In genomic region chr20:23625236-23625964, GRCh38 we compare ENCODE assay signal across 20 cellular contexts. TPM values are rescaled to one million over a fixed set of nuclear protein-coding genes. Genes with fewer than 3 reads are reported as not detected.
DNase-seq lines count a peak whose midpoint lies in the region; ATAC-seq and TF ChIP-seq lines count a peak whose summit lies in the region.
"Had no signal": no experiment of that assay in that cellular context is flagged by ENCODE, and none has a peak within 500 bp of the region (broad histone marks: within the 10 kb centered on the region; RNA-seq: fewer than 3 reads in every experiment).

No MANE protein-coding gene starts in this region.

- H3K27ac ChIP-seq in ACC112 (ENCODE audit: low read depth, low read length) (peak overlapping the region; percentile 100), RWPE2 (ENCODE audit: poor library complexity, severe bottlenecking) (peak overlapping the region; percentile 93), hepatocyte (peak overlapping the region; percentile 92), esophagus squamous epithelium (peak overlapping the region in 2 of 4 donors; percentile 38 to 65)
- H3K27ac ChIP-seq: left ventricle myocardium inferior had no signal

- H3K9me3 ChIP-seq in RWPE2 (ENCODE audit: severe bottlenecking) (no peaks in the 10 kb centered on the region), hepatocyte (ENCODE audit: low read depth) (no peaks in the 10 kb centered on the region), esophagus squamous epithelium (no peaks in the 10 kb centered on the region)
- H3K9me3 ChIP-seq: left ventricle myocardium inferior had no signal

- H3K4me2 ChIP-seq in hepatocyte: no peak overlapping the region

- TF ChIP-seq POLR2A in esophagus squamous epithelium (IDR thresholded peaks at IDR 0.05): no peak

- intact Hi-C loops in esophagus squamous epithelium (cut with DNase I): no loop called here

- no peak for TF ChIP-seq CTCF in RWPE2 (IDR thresholded peaks at IDR 0.05; ENCODE audit: poor library complexity, severe bottlenecking)
- TF ChIP-seq CTCF in hepatocyte (IDR thresholded peaks at IDR 0.05; ENCODE audit: poor library complexity): no peak
- no peak for TF ChIP-seq CTCF in esophagus squamous epithelium (IDR thresholded peaks at IDR 0.05)

- H4K20me1 ChIP-seq in hepatocyte (ENCODE audit: insufficient read depth, poor library complexity, severe bottlenecking): no peaks in the 10 kb centered on the region

- H3K79me2 ChIP-seq in ACC112 (ENCODE audit: control insufficient read depth, insufficient read depth, low read length, unreplicated experiment) (no peaks in the 10 kb centered on the region), hepatocyte (no peaks in the 10 kb centered on the region)

- ATAC-seq in GM19397 (IDR thresholded peaks at IDR 0.05; ENCODE audit: unreplicated experiment) (peak; percentile 55), RWPE2 (ENCODE audit: low read depth) (peak; percentile 51)

- no peaks in the 10 kb centered on the region for H3K9me2 ChIP-seq in hepatocyte (replicated peaks; ENCODE audit: insufficient read depth)

- 79% methylated on average over 9 of the region's 9 CpGs for WGBS in hepatocyte (ENCODE audit: low lambda C conversion rate, missing lambda C conversion rate)
- 66 to 86% methylated on average over 5 to 9 of the region's 9 CpGs for WGBS in esophagus squamous epithelium, 2 donors

- H2AFZ ChIP-seq in ACC112 (ENCODE audit: low read length, unreplicated experiment) (no peak overlapping the region), hepatocyte (no peak overlapping the region)

- H3K36me3 ChIP-seq in ACC112 (ENCODE audit: insufficient read depth, low read length): no peaks in the 10 kb centered on the region
- no peaks in the 10 kb centered on the region for H3K36me3 ChIP-seq in RWPE2 (ENCODE audit: low read depth)
- no peaks in the 10 kb centered on the region for H3K36me3 ChIP-seq in hepatocyte (replicated peaks; ENCODE audit: insufficient read depth, low read depth)
- H3K36me3 ChIP-seq in esophagus squamous epithelium: no peaks in the 10 kb centered on the region
- H3K36me3 ChIP-seq: left ventricle myocardium inferior had no signal

- no peak overlapping the region for H3K4me3 ChIP-seq in ACC112 (ENCODE audit: low read depth, low read length)
- no peak overlapping the region for H3K4me3 ChIP-seq in RWPE2 (ENCODE audit: severe bottlenecking)
- H3K4me3 ChIP-seq in hepatocyte: no peak overlapping the region
- no peak overlapping the region for H3K4me3 ChIP-seq in esophagus squamous epithelium
- H3K4me3 ChIP-seq: left ventricle myocardium inferior had no signal

- H3K4me1 ChIP-seq in ACC112 (ENCODE audit: control insufficient read depth, insufficient read depth, low read length, unreplicated experiment): peaks cover 67% of the 10 kb centered on the region
- peaks cover 52% of the 10 kb centered on the region for H3K4me1 ChIP-seq in RWPE2 (ENCODE audit: insufficient read depth, poor library complexity, severe bottlenecking)
- peaks cover 16% of the 10 kb centered on the region for H3K4me1 ChIP-seq in hepatocyte (ENCODE audit: insufficient read depth)
- H3K4me1 ChIP-seq in esophagus squamous epithelium: peaks cover 0 to 57% (median 41%) of the 10 kb centered on the region in 3 donors

- DNase-seq in RWPE2 (ENCODE audit: low spot score) (no peak), hepatocyte (ENCODE audit: low spot score) (no peak), DMS153 (lab: John Stamatoyannopoulos, UW) (no peak), esophagus squamous epithelium (lab: John Stamatoyannopoulos, UW) (no peak), GM03348 (ENCODE audit: low spot score) (no peak)
- no peak for DNase-seq in stimulated activated CD8-positive, alpha-beta memory T cell treated with anti-CD3 and anti-CD28 coated beads, Interleukin-4, amount 100 ng/mL, for 48 hours
- DNase-seq: activated CD4-positive, alpha-beta T cell treated with anti-CD3 and anti-CD28 coated beads, Interleukin-2, amount 10 ng/mL, durations not matched to agents 7 days and 5 days; activated naive CD8-positive, alpha-beta T cell treated with anti-CD3 and anti-CD28 coated beads, Interleukin-2, amount 10 ng/mL, durations not matched to agents 7 days and 5 days; activated T-cell treated with anti-CD3 and anti-CD28 coated beads, Interleukin-2, amount 50 U/mL, for 24 hours; CD8-positive, alpha-beta memory T cell; central memory CD4-positive, alpha-beta T cell; H9; left ventricle myocardium inferior; NCI-H1417 treated with DMSO at 0.1 percent for 48 hours had no signal

- no peaks in the 10 kb centered on the region for H3K27me3 ChIP-seq in ACC112 (ENCODE audit: insufficient read depth, low read length)
- no peaks in the 10 kb centered on the region for H3K27me3 ChIP-seq in RWPE2 (ENCODE audit: insufficient read depth, poor library complexity, severe bottlenecking)
- no peaks in the 10 kb centered on the region for H3K27me3 ChIP-seq in hepatocyte
- H3K27me3 ChIP-seq in esophagus squamous epithelium: no peaks in the 10 kb centered on the region

RNA-seq across cellular contexts. Expression of gene CST3, which starts 12.4 kb away (rescaled TPM):
- 881 and 921 TPM in 2 replicates for total RNA-seq in hepatocyte
- polyA plus RNA-seq in hepatocyte: 2,777 and 2,850 TPM in 2 replicates
- total RNA-seq in esophagus squamous epithelium: 100 to 1,000 TPM; 323 to 899 (median 600) TPM

RNA-seq across cellular contexts. Expression of gene CST9, which starts 19.7 kb away (rescaled TPM):
- total RNA-seq in hepatocyte: not detected in 2 replicates
- polyA plus RNA-seq in hepatocyte: not detected in 2 replicates
- not detected for total RNA-seq in esophagus squamous epithelium
- total RNA-seq: A673; activated CD4-positive, alpha-beta T cell treated with anti-CD3 and anti-CD28 coated beads, Interleukin-2, amount 10 ng/mL, durations not matched to agents 7 days and 5 days; activated naive CD8-positive, alpha-beta T cell treated with anti-CD3 and anti-CD28 coated beads, Interleukin-2, amount 10 ng/mL, durations not matched to agents 7 days and 5 days; CD8-positive, alpha-beta memory T cell; G401; H9; left ventricle myocardium inferior; myocyte; subcutaneous adipose tissue had no signal
- polyA plus RNA-seq: CD8-positive, alpha-beta memory T cell had no signal

RNA-seq across cellular contexts. Expression of gene CST9L, which starts 57.1 kb away (rescaled TPM):
- total RNA-seq in hepatocyte (not detected in 2 replicates), esophagus squamous epithelium (not detected)
- not detected in 2 replicates for polyA plus RNA-seq in hepatocyte
- total RNA-seq: A673; activated CD4-positive, alpha-beta T cell treated with anti-CD3 and anti-CD28 coated beads, Interleukin-2, amount 10 ng/mL, durations not matched to agents 7 days and 5 days; activated naive CD8-positive, alpha-beta T cell treated with anti-CD3 and anti-CD28 coated beads, Interleukin-2, amount 10 ng/mL, durations not matched to agents 7 days and 5 days; CD8-positive, alpha-beta memory T cell; G401; H9; left ventricle myocardium inferior; myocyte; subcutaneous adipose tissue had no signal
- polyA plus RNA-seq: CD8-positive, alpha-beta memory T cell had no signal
